8 cellular contexts compared by ENCODE assay signal in genomic region chr1:208039536-208040332, GRCh38.
"Had no signal": no experiment of that assay in that cellular context is flagged by ENCODE, and none has a peak within 500 bp of the region (broad histone marks: within the 10 kb centered on the region; RNA-seq: fewer than 3 reads in every experiment).

No MANE protein-coding gene starts in this region.

- H2AFZ ChIP-seq: GM23248 had no signal

- H3K4me3 ChIP-seq: GM23248 had no signal

- H3K4me1 Mint-ChIP-seq: IgD-negative memory B cell had no signal

- ATAC-seq: HepG2 had no signal

- H3K9me3 Mint-ChIP-seq: H9, IgD-negative memory B cell had no signal

- H3K27ac ChIP-seq: GM23248, HL-60 had no signal

- H3K4me3 Mint-ChIP-seq: H9, IgD-negative memory B cell had no signal

- DNase-seq: GM23248, GOT3, H9, HCEC 1CT, KBM-7 had no signal
